1 cellular context compared by ENCODE assay signal in the genomic region with DNA sequence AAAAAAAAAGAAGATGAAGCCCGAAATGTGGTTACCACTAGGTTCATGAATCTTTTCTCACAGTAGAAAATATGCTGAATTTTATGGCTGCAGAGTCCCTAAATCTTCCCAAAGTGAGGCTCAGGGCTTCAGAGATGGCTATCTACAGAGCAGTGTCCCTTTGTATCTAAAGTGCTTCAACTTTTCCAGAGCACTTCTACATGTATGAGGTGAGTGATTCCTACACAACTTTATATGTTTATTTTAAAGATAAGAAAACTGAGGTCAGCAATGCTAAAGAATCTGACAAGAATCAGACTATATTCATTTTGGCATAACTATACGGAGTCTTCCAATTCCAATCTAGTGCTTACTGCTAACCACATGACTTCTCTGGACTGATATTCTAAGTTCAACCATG.
TF ChIP-seq lines count a peak whose summit lies in the region.

No MANE protein-coding gene starts in this region.

TF ChIP-seq in HEK293, 187 proteins besides CTCF, POLR2A, EP300 and RAD21 (continued from another document):
- TF ChIP-seq, protein P1, sequence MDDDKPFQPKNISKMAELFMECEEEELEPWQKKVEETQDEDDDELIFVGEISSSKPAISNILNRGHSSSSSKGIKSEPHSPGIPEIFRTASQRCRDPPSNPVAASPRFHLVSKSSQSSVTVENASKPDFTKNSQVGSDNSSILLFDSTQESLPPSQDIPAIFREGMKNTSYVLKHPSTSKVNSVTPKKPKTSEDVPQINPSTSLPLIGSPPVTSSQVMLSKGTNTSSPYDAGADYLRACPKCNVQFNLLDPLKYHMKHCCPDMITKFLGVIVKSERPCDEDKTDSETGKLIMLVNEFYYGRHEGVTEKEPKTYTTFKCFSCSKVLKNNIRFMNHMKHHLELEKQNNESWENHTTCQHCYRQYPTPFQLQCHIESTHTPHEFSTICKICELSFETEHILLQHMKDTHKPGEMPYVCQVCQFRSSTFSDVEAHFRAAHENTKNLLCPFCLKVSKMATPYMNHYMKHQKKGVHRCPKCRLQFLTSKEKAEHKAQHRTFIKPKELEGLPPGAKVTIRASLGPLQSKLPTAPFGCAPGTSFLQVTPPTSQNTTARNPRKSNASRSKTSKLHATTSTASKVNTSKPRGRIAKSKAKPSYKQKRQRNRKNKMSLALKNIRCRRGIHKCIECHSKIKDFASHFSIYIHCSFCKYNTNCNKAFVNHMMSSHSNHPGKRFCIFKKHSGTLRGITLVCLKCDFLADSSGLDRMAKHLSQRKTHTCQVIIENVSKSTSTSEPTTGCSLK (tag by site-specific recombination; IDR thresholded peaks at IDR 0.05) = no peak
- TF ChIP-seq, protein P2, sequence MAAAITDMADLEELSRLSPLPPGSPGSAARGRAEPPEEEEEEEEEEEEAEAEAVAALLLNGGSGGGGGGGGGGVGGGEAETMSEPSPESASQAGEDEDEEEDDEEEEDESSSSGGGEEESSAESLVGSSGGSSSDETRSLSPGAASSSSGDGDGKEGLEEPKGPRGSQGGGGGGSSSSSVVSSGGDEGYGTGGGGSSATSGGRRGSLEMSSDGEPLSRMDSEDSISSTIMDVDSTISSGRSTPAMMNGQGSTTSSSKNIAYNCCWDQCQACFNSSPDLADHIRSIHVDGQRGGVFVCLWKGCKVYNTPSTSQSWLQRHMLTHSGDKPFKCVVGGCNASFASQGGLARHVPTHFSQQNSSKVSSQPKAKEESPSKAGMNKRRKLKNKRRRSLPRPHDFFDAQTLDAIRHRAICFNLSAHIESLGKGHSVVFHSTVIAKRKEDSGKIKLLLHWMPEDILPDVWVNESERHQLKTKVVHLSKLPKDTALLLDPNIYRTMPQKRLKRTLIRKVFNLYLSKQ (tag by site-specific recombination; IDR thresholded peaks at IDR 0.05; ENCODE audit: borderline replicate concordance) = no peak
- TF ChIP-seq, protein P3, sequence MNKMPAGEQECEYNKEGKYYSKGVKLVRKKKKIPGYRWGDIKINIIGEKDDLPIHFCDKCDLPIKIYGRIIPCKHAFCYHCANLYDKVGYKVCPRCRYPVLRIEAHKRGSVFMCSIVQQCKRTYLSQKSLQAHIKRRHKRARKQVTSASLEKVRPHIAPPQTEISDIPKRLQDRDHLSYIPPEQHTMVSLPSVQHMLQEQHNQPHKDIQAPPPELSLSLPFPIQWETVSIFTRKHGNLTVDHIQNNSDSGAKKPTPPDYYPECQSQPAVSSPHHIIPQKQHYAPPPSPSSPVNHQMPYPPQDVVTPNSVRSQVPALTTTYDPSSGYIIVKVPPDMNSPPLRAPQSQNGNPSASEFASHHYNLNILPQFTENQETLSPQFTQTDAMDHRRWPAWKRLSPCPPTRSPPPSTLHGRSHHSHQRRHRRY (tag by site-specific recombination; IDR thresholded peaks at IDR 0.05) = no peak
- TF ChIP-seq GLI4 (tag by site-specific recombination; IDR thresholded peaks at IDR 0.05) (no peak), ZNF776 (tag by site-specific recombination; IDR thresholded peaks at IDR 0.05; ENCODE audit: borderline replicate concordance) (no peak), ZNF843 (tag by site-specific recombination; IDR thresholded peaks at IDR 0.05) (peak; percentile 46; the same call in 1 of the 2 replicates), ZFP69B (tag by site-specific recombination; IDR thresholded peaks at IDR 0.05) (no peak), ZNF555 (tag by site-specific recombination; conservative IDR thresholded peaks at IDR 0.05) (no peak), KLF1 (tag by site-specific recombination; IDR thresholded peaks at IDR 0.05) (no peak), WT1 (tag by site-specific recombination; IDR thresholded peaks at IDR 0.05) (peak; percentile 45; the same call in 1 of the 2 replicates), ZNF585B (tag by site-specific recombination; IDR thresholded peaks at IDR 0.05) (no peak), YY2 (tag by site-specific recombination; IDR thresholded peaks at IDR 0.05) (no peak), GFI1B (tag by site-specific recombination; IDR thresholded peaks at IDR 0.05) (no peak), ZNF391 (tag by site-specific recombination; IDR thresholded peaks at IDR 0.05; ENCODE audit: borderline replicate concordance, low read depth) (no peak), ZNF394 (tag by site-specific recombination; IDR thresholded peaks at IDR 0.05; ENCODE audit: borderline replicate concordance) (no peak), HOXA7 (CRISPR knock-in tag; IDR thresholded peaks at IDR 0.05; ENCODE audit: borderline replicate concordance) (no peak), ZNF521 (tag by site-specific recombination; IDR thresholded peaks at IDR 0.05) (no peak), IKZF3 (tag by site-specific recombination; IDR thresholded peaks at IDR 0.05) (no peak), ZNF677 (tag by site-specific recombination; IDR thresholded peaks at IDR 0.05) (no peak), ZNF423 (tag by site-specific recombination; IDR thresholded peaks at IDR 0.05) (no peak), ZNF560 (tag by site-specific recombination; IDR thresholded peaks at IDR 0.05; ENCODE audit: borderline replicate concordance) (no peak), ZNF324 (tag by site-specific recombination; IDR thresholded peaks at IDR 0.05) (no peak), ZNF23 (tag by site-specific recombination; IDR thresholded peaks at IDR 0.05; ENCODE audit: borderline replicate concordance) (no peak), RBAK (tag by site-specific recombination; IDR thresholded peaks at IDR 0.05) (no peak), KLF16 (tag by site-specific recombination; IDR thresholded peaks at IDR 0.05) (no peak), ZNF830 (tag by site-specific recombination; IDR thresholded peaks at IDR 0.05; ENCODE audit: low read depth) (no peak), ZNF600 (tag by site-specific recombination; IDR thresholded peaks at IDR 0.05) (peak; percentile 53; the same call in 1 of the 2 replicates), ZNF433 (tag by site-specific recombination; IDR thresholded peaks at IDR 0.05; ENCODE audit: low read depth) (no peak), TRIM28 (IDR thresholded peaks at IDR 0.05; ENCODE audit: borderline replicate concordance, low read length) (no peak), ZBTB7A (tag by site-specific recombination; IDR thresholded peaks at IDR 0.05; ENCODE audit: low read depth) (no peak), MZF1 (tag by site-specific recombination; IDR thresholded peaks at IDR 0.05; ENCODE audit: borderline replicate concordance) (0 out of 2 replicates have a peak, but pooled peaks have one; percentile 36), FEZF1 (tag by site-specific recombination; IDR thresholded peaks at IDR 0.05) (no peak), ZNF837 (tag by site-specific recombination; IDR thresholded peaks at IDR 0.05) (no peak), KLF8 (tag by site-specific recombination; IDR thresholded peaks at IDR 0.05) (0 out of 2 replicates have a peak, but pooled peaks have one; percentile 15), TCF7L2 (IDR thresholded peaks at IDR 0.05; ENCODE audit: borderline replicate concordance, low read depth, low read length) (peak; percentile 28; the same call in 1 of the 2 replicates), KLF10 (tag by site-specific recombination; IDR thresholded peaks at IDR 0.05) (0 out of 2 replicates have a peak, but pooled peaks have one; percentile 15), ZNF366 (tag by site-specific recombination; conservative IDR thresholded peaks at IDR 0.05) (no peak)
- TF ChIP-seq, protein P4, sequence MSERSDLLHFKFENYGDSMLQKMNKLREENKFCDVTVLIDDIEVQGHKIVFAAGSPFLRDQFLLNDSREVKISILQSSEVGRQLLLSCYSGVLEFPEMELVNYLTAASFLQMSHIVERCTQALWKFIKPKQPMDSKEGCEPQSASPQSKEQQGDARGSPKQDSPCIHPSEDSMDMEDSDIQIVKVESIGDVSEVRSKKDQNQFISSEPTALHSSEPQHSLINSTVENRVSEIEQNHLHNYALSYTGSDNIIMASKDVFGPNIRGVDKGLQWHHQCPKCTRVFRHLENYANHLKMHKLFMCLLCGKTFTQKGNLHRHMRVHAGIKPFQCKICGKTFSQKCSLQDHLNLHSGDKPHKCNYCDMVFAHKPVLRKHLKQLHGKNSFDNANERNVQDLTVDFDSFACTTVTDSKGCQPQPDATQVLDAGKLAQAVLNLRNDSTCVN (tag by site-specific recombination; optimal IDR thresholded peaks at IDR 0.05) = no peak
- TF ChIP-seq, protein P5, sequence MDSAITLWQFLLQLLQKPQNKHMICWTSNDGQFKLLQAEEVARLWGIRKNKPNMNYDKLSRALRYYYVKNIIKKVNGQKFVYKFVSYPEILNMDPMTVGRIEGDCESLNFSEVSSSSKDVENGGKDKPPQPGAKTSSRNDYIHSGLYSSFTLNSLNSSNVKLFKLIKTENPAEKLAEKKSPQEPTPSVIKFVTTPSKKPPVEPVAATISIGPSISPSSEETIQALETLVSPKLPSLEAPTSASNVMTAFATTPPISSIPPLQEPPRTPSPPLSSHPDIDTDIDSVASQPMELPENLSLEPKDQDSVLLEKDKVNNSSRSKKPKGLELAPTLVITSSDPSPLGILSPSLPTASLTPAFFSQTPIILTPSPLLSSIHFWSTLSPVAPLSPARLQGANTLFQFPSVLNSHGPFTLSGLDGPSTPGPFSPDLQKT (IDR thresholded peaks at IDR 0.05; ENCODE audit: borderline replicate concordance, low read depth, low read length) = no peak
- TF ChIP-seq, protein P6, sequence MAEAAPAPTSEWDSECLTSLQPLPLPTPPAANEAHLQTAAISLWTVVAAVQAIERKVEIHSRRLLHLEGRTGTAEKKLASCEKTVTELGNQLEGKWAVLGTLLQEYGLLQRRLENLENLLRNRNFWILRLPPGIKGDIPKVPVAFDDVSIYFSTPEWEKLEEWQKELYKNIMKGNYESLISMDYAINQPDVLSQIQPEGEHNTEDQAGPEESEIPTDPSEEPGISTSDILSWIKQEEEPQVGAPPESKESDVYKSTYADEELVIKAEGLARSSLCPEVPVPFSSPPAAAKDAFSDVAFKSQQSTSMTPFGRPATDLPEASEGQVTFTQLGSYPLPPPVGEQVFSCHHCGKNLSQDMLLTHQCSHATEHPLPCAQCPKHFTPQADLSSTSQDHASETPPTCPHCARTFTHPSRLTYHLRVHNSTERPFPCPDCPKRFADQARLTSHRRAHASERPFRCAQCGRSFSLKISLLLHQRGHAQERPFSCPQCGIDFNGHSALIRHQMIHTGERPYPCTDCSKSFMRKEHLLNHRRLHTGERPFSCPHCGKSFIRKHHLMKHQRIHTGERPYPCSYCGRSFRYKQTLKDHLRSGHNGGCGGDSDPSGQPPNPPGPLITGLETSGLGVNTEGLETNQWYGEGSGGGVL (tag by site-specific recombination; IDR thresholded peaks at IDR 0.05) = no peak
- TF ChIP-seq, protein P7, sequence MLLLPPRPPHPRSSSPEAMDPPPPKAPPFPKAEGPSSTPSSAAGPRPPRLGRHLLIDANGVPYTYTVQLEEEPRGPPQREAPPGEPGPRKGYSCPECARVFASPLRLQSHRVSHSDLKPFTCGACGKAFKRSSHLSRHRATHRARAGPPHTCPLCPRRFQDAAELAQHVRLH (tag by site-specific recombination; IDR thresholded peaks at IDR 0.05) = no peak
- TF ChIP-seq, protein P8, sequence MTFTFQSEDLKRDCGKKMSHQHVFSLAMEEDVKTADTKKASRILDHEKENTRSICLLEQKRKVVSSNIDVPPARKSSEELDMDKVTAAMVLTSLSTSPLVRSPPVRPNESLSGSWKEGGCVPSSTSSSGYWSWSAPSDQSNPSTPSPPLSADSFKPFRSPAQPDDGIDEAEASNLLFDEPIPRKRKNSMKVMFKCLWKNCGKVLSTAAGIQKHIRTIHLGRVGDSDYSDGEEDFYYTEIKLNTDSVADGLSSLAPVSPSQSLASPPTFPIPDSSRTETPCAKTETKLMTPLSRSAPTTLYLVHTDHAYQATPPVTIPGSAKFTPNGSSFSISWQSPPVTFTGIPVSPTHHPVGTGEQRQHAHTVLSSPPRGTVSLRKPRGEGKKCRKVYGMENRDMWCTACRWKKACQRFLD (tag by site-specific recombination; IDR thresholded peaks at IDR 0.05) = no peak
- TF ChIP-seq, protein P9, sequence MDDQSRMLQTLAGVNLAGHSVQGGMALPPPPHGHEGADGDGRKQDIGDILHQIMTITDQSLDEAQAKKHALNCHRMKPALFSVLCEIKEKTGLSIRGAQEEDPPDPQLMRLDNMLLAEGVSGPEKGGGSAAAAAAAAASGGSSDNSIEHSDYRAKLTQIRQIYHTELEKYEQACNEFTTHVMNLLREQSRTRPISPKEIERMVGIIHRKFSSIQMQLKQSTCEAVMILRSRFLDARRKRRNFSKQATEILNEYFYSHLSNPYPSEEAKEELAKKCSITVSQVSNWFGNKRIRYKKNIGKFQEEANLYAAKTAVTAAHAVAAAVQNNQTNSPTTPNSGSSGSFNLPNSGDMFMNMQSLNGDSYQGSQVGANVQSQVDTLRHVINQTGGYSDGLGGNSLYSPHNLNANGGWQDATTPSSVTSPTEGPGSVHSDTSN (CRISPR knock-in tag; IDR thresholded peaks at IDR 0.05) = no peak
